In the genomic region with DNA sequence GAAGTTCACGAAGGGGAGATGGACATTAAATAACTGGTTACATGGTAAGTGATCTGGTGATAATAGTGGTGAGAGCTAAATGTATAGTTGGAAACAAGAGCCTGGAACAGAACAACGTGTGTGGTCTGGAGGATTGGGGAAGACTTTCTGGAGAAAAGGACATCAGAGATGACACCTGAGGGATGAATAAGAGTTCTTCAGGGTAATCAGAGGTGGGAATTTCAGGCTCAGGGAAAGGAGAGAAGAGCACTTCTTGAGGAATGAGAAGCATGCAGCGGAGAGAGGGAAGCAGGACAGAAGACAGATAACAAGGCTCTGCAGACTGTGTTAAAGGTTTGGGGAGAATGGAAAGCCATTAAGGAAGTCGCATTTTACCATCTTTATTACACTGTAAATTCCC, we compare ENCODE assay signal across 29 cellular contexts.
DNase-seq lines count a peak whose midpoint lies in the region; ATAC-seq and TF ChIP-seq lines count a peak whose summit lies in the region.
"Had no signal": no experiment of that assay in that cellular context is flagged by ENCODE, and none has a peak within 500 bp of the region (broad histone marks: within the 10 kb centered on the region; RNA-seq: fewer than 3 reads in every experiment).

No MANE protein-coding gene starts in this region.

- H3K4me1 ChIP-seq in hepatocyte (ENCODE audit: insufficient read depth), result peaks cover 46% of the 10 kb centered on the region
- H3K4me1 ChIP-seq: breast epithelium had no signal

- no peaks in the 10 kb centered on the region for H3K36me3 Mint-ChIP-seq in osteocyte (ENCODE audit: unreplicated experiment)
- H3K36me3 Mint-ChIP-seq: activated naive CD4-positive, alpha-beta T cell treated with anti-CD3 and anti-CD28 coated beads, Interleukin-2, amount 50 U/mL, for 24 hours had no signal

- H3K27ac ChIP-seq in hepatocyte, result peak overlapping the region; percentile 84
- H3K27ac ChIP-seq: breast epithelium, C4-2B, coronary artery, skin epidermis, tibial nerve had no signal

- DNase-seq in ELF-1 (ENCODE audit: low read depth, low spot score), result peak; percentile 54
- peak; percentile 31 for DNase-seq in NCI-H226
- no peak for DNase-seq in hepatocyte (ENCODE audit: low spot score)
- peak; percentile 5 for DNase-seq in osteocyte (ENCODE audit: extremely low spot score, unreplicated experiment)
- DNase-seq in activated naive CD4-positive, alpha-beta T cell treated with Interleukin-2 at 50 U/mL for 16 hours, result no peak
- DNase-seq: activated CD4-positive, alpha-beta memory T cell treated with anti-CD3 and anti-CD28 coated beads for 36 hours; activated CD4-positive, CD25-positive, alpha-beta regulatory T cell treated with anti-CD3 and anti-CD28 coated beads, Interleukin-2, amount 50 U/mL, for 72 hours; activated CD8-positive, alpha-beta memory T cell treated with anti-CD3 and anti-CD28 coated beads, Interleukin-2, amount 50 U/mL, for 4 hours; amygdala; effector memory CD4-positive, alpha-beta T cell; erythroblast; head of caudate nucleus; NCI-H1436; NCI-H2081 treated with DMSO at 0.1 percent for 48 hours; NCI-H446 treated with DMSO at 0.1 percent for 48 hours; nucleus accumbens; RPMI8226; stimulated activated CD4-positive, alpha-beta T cell treated with anti-CD3 and anti-CD28 coated beads, Interleukin-2, amount 100 ng/mL, for 24 hours; T-helper 17 cell had no signal

- H3K4me3 Mint-ChIP-seq in osteocyte (ENCODE audit: unreplicated experiment), result no peak overlapping the region
- H3K4me3 Mint-ChIP-seq: activated CD4-positive, alpha-beta memory T cell treated with anti-CD3 and anti-CD28 coated beads for 36 hours; activated naive CD4-positive, alpha-beta T cell treated with anti-CD3 and anti-CD28 coated beads, Interleukin-2, amount 50 U/mL, for 24 hours; activated T-helper 1 cell treated with anti-CD3 and anti-CD28 coated beads, Interleukin-12 subunit alpha, Interleukin-12 subunit beta, Interleukin-2, Interleukin-4 antibody, amounts not matched to agents 30 ng/mL and 10 ng/mL and 1 ng/mL, durations not matched to agents 14 hours and 24 hours and 36 hours; T-helper 17 cell had no signal

- H3K27me3 ChIP-seq in hepatocyte, result no peaks in the 10 kb centered on the region
- H3K27me3 ChIP-seq: breast epithelium, tibial nerve had no signal

- no peak overlapping the region for H3K4me3 ChIP-seq in hepatocyte
- H3K4me3 ChIP-seq: breast epithelium, coronary artery, skin epidermis, tibial nerve had no signal

- H3K4me2 ChIP-seq in hepatocyte, result peak overlapping the region; percentile 26

- H2AFZ ChIP-seq in hepatocyte, result no peak overlapping the region

- no peaks in the 10 kb centered on the region for H3K9me2 ChIP-seq in hepatocyte (replicated peaks; ENCODE audit: insufficient read depth)

- no peaks in the 10 kb centered on the region for H3K36me3 ChIP-seq in hepatocyte (replicated peaks; ENCODE audit: insufficient read depth, low read depth)
- H3K36me3 ChIP-seq: breast epithelium, tibial nerve had no signal

- no peaks in the 10 kb centered on the region for H3K79me2 ChIP-seq in hepatocyte

- WGBS in hepatocyte (ENCODE audit: low lambda C conversion rate, missing lambda C conversion rate), result 53% methylated on average over 4 of the region's 4 CpGs

- ATAC-seq in GM21367 (IDR thresholded peaks at IDR 0.05; ENCODE audit: unreplicated experiment), result no peak
- no peak for ATAC-seq in HG02610 (IDR thresholded peaks at IDR 0.05; ENCODE audit: unreplicated experiment)
- ATAC-seq in GM21786 (IDR thresholded peaks at IDR 0.05; ENCODE audit: unreplicated experiment), result no peak
- ATAC-seq: T-helper 17 cell had no signal

- H3K9me3 ChIP-seq in hepatocyte (ENCODE audit: low read depth), result no peaks in the 10 kb centered on the region
- H3K9me3 ChIP-seq: breast epithelium, tibial nerve had no signal

- peaks cover under 1% of the 10 kb centered on the region for H3K9me3 Mint-ChIP-seq in osteocyte (ENCODE audit: unreplicated experiment)
- H3K9me3 Mint-ChIP-seq: activated CD4-positive, alpha-beta memory T cell treated with anti-CD3 and anti-CD28 coated beads for 36 hours; activated naive CD4-positive, alpha-beta T cell treated with anti-CD3 and anti-CD28 coated beads, Interleukin-2, amount 50 U/mL, for 24 hours; activated T-helper 1 cell treated with anti-CD3 and anti-CD28 coated beads, Interleukin-12 subunit alpha, Interleukin-12 subunit beta, Interleukin-2, Interleukin-4 antibody, amounts not matched to agents 30 ng/mL and 10 ng/mL and 1 ng/mL, durations not matched to agents 14 hours and 24 hours and 36 hours had no signal

- H4K20me1 ChIP-seq in hepatocyte (ENCODE audit: insufficient read depth, poor library complexity, severe bottlenecking), result no peaks in the 10 kb centered on the region

- TF ChIP-seq CTCF in hepatocyte (IDR thresholded peaks at IDR 0.05; ENCODE audit: poor library complexity), result no peak
- no peak for TF ChIP-seq CTCF in osteocyte (IDR thresholded peaks at IDR 0.05)

- H3K27ac Mint-ChIP-seq in osteocyte (ENCODE audit: unreplicated experiment), result peak overlapping the region; percentile 43
- H3K27ac Mint-ChIP-seq: activated CD4-positive, alpha-beta memory T cell treated with anti-CD3 and anti-CD28 coated beads for 36 hours; activated naive CD4-positive, alpha-beta T cell treated with anti-CD3 and anti-CD28 coated beads, Interleukin-2, amount 50 U/mL, for 24 hours; activated T-helper 1 cell treated with anti-CD3 and anti-CD28 coated beads, Interleukin-12 subunit alpha, Interleukin-12 subunit beta, Interleukin-2, Interleukin-4 antibody, amounts not matched to agents 30 ng/mL and 10 ng/mL and 1 ng/mL, durations not matched to agents 14 hours and 24 hours and 36 hours; T-helper 17 cell had no signal

- H3K27me3 Mint-ChIP-seq in osteocyte (ENCODE audit: unreplicated experiment), result no peaks in the 10 kb centered on the region
- H3K27me3 Mint-ChIP-seq: activated CD4-positive, alpha-beta memory T cell treated with anti-CD3 and anti-CD28 coated beads for 36 hours; activated naive CD4-positive, alpha-beta T cell treated with anti-CD3 and anti-CD28 coated beads, Interleukin-2, amount 50 U/mL, for 24 hours; T-helper 17 cell had no signal

- peaks cover 53% of the 10 kb centered on the region for H3K4me1 Mint-ChIP-seq in osteocyte (ENCODE audit: unreplicated experiment)

Comparison
In these comparisons a context has a peak if more than half of its experiments do, and no peak if none do; other contexts are left out.
1. DNase-seq: peak in ELF-1 (single experiment), NCI-H226 (single experiment) and osteocyte (single experiment); none in hepatocyte (single experiment) and activated naive CD4-positive, alpha-beta T cell treated with Interleukin-2 at 50 U/mL for 16 hours (single experiment).